1 cellular context compared by ENCODE assay signal in genomic region chr20:4007383-4008025, GRCh38.
TF ChIP-seq lines count a peak whose summit lies in the region.

No MANE protein-coding gene starts in this region.

TF ChIP-seq in GM23338, 12 proteins besides CTCF, POLR2A, EP300 and RAD21 (continued from another document):
- TF ChIP-seq ZNF462 (CRISPR knock-in tag; IDR thresholded peaks at IDR 0.05) (no peak), ZNF331 (CRISPR knock-in tag; IDR thresholded peaks at IDR 0.05; ENCODE audit: low read depth) (no peak), EZH2phosphoT487 (IDR thresholded peaks at IDR 0.05; ENCODE audit: unreplicated experiment) (no peak), STAT1 (IDR thresholded peaks at IDR 0.05; ENCODE audit: unreplicated experiment) (no peak), EZH2 (IDR thresholded peaks at IDR 0.05; ENCODE audit: low read depth, unreplicated experiment) (no peak), NANOG (IDR thresholded peaks at IDR 0.05; ENCODE audit: borderline replicate concordance) (no peak), JUNB (IDR thresholded peaks at IDR 0.05; ENCODE audit: unreplicated experiment) (no peak), ETS1 (IDR thresholded peaks at IDR 0.05) (no peak), REST (IDR thresholded peaks at IDR 0.05; ENCODE audit: unreplicated experiment) (no peak), CREB1 (CRISPR knock-in tag; IDR thresholded peaks at IDR 0.05; ENCODE audit: low read depth) (no peak), POLR2AphosphoS5 (IDR thresholded peaks at IDR 0.05; ENCODE audit: low read depth) (no peak)
